26 cellular contexts compared by ENCODE assay signal in genomic region chr2:102059151-102059550, GRCh38.
DNase-seq lines count a peak whose midpoint lies in the region; ATAC-seq and TF ChIP-seq lines count a peak whose summit lies in the region.
"Had no signal": no experiment of that assay in that cellular context is flagged by ENCODE, and none has a peak within 500 bp of the region (broad histone marks: within the 10 kb centered on the region; RNA-seq: fewer than 3 reads in every experiment).

No MANE protein-coding gene starts in this region.

- no peak overlapping the region for H3K4me2 ChIP-seq in smooth muscle cell

- no peak overlapping the region for H3K4me3 ChIP-seq in esophagus squamous epithelium
- H3K4me3 ChIP-seq in smooth muscle cell: no peak overlapping the region
- H3K4me3 ChIP-seq: ovary, SK-N-MC had no signal

- H3K9me3 ChIP-seq in esophagus squamous epithelium (no peaks in the 10 kb centered on the region), smooth muscle cell (replicated peaks; ENCODE audit: low read depth) (no peaks in the 10 kb centered on the region)
- H3K9me3 ChIP-seq: ovary had no signal

- no peak overlapping the region for H3K9ac ChIP-seq in smooth muscle cell (ENCODE audit: low read depth)

- TF ChIP-seq POLR2A in esophagus squamous epithelium (IDR thresholded peaks at IDR 0.05): no peak

- POLR2A ChIA-PET in activated CD4-positive, alpha-beta memory T cell treated with anti-CD3 and anti-CD28 coated beads for 36 hours (lab: Charles Lee): interaction anchor here (1.1 kb wide), 1 partner anchor 25 kb away, joined by 3 read pairs; no protein-coding TSS in a partner anchor
- POLR2A ChIA-PET in activated CD4-positive, alpha-beta memory T cell treated with anti-CD3 and anti-CD28 coated beads, Interleukin-2, amount 10 ng/mL, durations not matched to agents 7 days and 5 days (lab: Charles Lee): no interaction called here

- H3K4me1 ChIP-seq in esophagus squamous epithelium (peaks cover 24 to 79% (median 34%) of the 10 kb centered on the region in 3 donors), smooth muscle cell (ENCODE audit: low read depth) (peaks cover 5% of the 10 kb centered on the region)

- no peak overlapping the region for H3K4me3 Mint-ChIP-seq in activated CD4-positive, alpha-beta memory T cell treated with anti-CD3 and anti-CD28 coated beads for 36 hours
- no peak overlapping the region for H3K4me3 Mint-ChIP-seq in activated CD4-positive, alpha-beta memory T cell treated with anti-CD3 and anti-CD28 coated beads, Interleukin-2, amount 10 ng/mL, durations not matched to agents 7 days and 5 days
- H3K4me3 Mint-ChIP-seq in nephron: no peak overlapping the region
- no peak overlapping the region for H3K4me3 Mint-ChIP-seq in endothelial cell (ENCODE audit: unreplicated experiment)
- H3K4me3 Mint-ChIP-seq: activated CD8-positive, alpha-beta T cell treated with anti-CD3 and anti-CD28 coated beads for 36 hours; activated naive CD8-positive, alpha-beta T cell; CD4-positive, alpha-beta memory T cell; H9; nephron progenitor cell had no signal

- H3K27me3 Mint-ChIP-seq in activated CD4-positive, alpha-beta memory T cell treated with anti-CD3 and anti-CD28 coated beads for 36 hours: no peaks in the 10 kb centered on the region
- no peaks in the 10 kb centered on the region for H3K27me3 Mint-ChIP-seq in activated CD4-positive, alpha-beta memory T cell treated with anti-CD3 and anti-CD28 coated beads, Interleukin-2, amount 10 ng/mL, durations not matched to agents 7 days and 5 days
- H3K27me3 Mint-ChIP-seq in nephron (ENCODE audit: low read depth): peaks cover 8% of the 10 kb centered on the region
- H3K27me3 Mint-ChIP-seq in endothelial cell (ENCODE audit: unreplicated experiment): peaks cover 5% of the 10 kb centered on the region
- H3K27me3 Mint-ChIP-seq: activated CD8-positive, alpha-beta T cell treated with anti-CD3 and anti-CD28 coated beads for 36 hours; activated naive CD8-positive, alpha-beta T cell; CD4-positive, alpha-beta memory T cell had no signal

- CTCF ChIA-PET in activated CD4-positive, alpha-beta memory T cell treated with anti-CD3 and anti-CD28 coated beads for 36 hours (lab: Charles Lee): interaction anchor here (0.7 to 3.4 kb wide), 2 partner anchors 53 to 181 kb away, joined by 3 to 12 read pairs; no protein-coding TSS in a partner anchor
- CTCF ChIA-PET in activated CD4-positive, alpha-beta memory T cell treated with anti-CD3 and anti-CD28 coated beads, Interleukin-2, amount 10 ng/mL, durations not matched to agents 7 days and 5 days (lab: Charles Lee): interaction anchor here (0.7 kb wide), 1 partner anchor 181 kb away, joined by 5 read pairs; no protein-coding TSS in a partner anchor

- 50 to 77% methylated on average over 1 of the region's 1 CpG for WGBS in esophagus squamous epithelium, 2 donors
- WGBS in smooth muscle cell (ENCODE audit: low lambda C conversion rate): 0% methylated on average over 1 of the region's 1 CpG

- peaks cover 41% of the 10 kb centered on the region for H3K4me1 Mint-ChIP-seq in activated CD4-positive, alpha-beta memory T cell treated with anti-CD3 and anti-CD28 coated beads for 36 hours (ENCODE audit: low read depth)
- H3K4me1 Mint-ChIP-seq in activated CD4-positive, alpha-beta memory T cell treated with anti-CD3 and anti-CD28 coated beads, Interleukin-2, amount 10 ng/mL, durations not matched to agents 7 days and 5 days: peaks cover 34% of the 10 kb centered on the region
- H3K4me1 Mint-ChIP-seq in nephron (peaks cover 77% of the 10 kb centered on the region), endothelial cell (ENCODE audit: unreplicated experiment) (no peaks in the 10 kb centered on the region)

- no peaks in the 10 kb centered on the region for H3K79me2 ChIP-seq in smooth muscle cell (ENCODE audit: low read depth)

- ATAC-seq in HG02840 (IDR thresholded peaks at IDR 0.05; ENCODE audit: low FRiP score, unreplicated experiment): no peak
- ATAC-seq: activated CD8-positive, alpha-beta T cell treated with anti-CD3 and anti-CD28 coated beads for 36 hours had no signal

- intact Hi-C loops in activated CD4-positive, alpha-beta memory T cell treated with anti-CD3 and anti-CD28 coated beads for 36 hours (cut with micrococcal nuclease): no loop called here
- intact Hi-C loops in esophagus squamous epithelium (cut with DNase I): no loop called here

- no peak for DNase-seq in activated CD4-positive, alpha-beta memory T cell treated with anti-CD3 and anti-CD28 coated beads for 36 hours
- DNase-seq in activated CD4-positive, alpha-beta memory T cell treated with anti-CD3 and anti-CD28 coated beads, Interleukin-2, amount 10 ng/mL, durations not matched to agents 7 days and 5 days: no peak
- DNase-seq in esophagus squamous epithelium (lab: John Stamatoyannopoulos, UW) (no peak), ureter (ENCODE audit: low spot score) (peak; percentile 37), endothelial cell (ENCODE audit: low spot score) (no peak), smooth muscle cell (lab: John Stamatoyannopoulos, UW; ENCODE audit: unreplicated experiment) (no peak)
- DNase-seq: 8988T; activated CD8-positive, alpha-beta T cell treated with anti-CD3 and anti-CD28 coated beads for 36 hours; AML-193; CD4-positive, alpha-beta memory T cell; central memory CD4-positive, alpha-beta T cell; dermis blood vessel endothelial cell; DMS153; glutamatergic neuron; H9; islet precursor cell; NCI-H146; NCI-H510A; nephron progenitor cell; OCI-M1; ovary had no signal

- H3K36me3 Mint-ChIP-seq in activated CD4-positive, alpha-beta memory T cell treated with anti-CD3 and anti-CD28 coated beads for 36 hours: no peaks in the 10 kb centered on the region
- no peaks in the 10 kb centered on the region for H3K36me3 Mint-ChIP-seq in activated CD4-positive, alpha-beta memory T cell treated with anti-CD3 and anti-CD28 coated beads, Interleukin-2, amount 10 ng/mL, durations not matched to agents 7 days and 5 days (ENCODE audit: low read depth)
- H3K36me3 Mint-ChIP-seq in nephron (ENCODE audit: low read depth) (no peaks in the 10 kb centered on the region), endothelial cell (ENCODE audit: low read depth, unreplicated experiment) (no peaks in the 10 kb centered on the region)
- H3K36me3 Mint-ChIP-seq: activated naive CD8-positive, alpha-beta T cell; CD4-positive, alpha-beta memory T cell had no signal

- H3K27ac Mint-ChIP-seq in activated CD4-positive, alpha-beta memory T cell treated with anti-CD3 and anti-CD28 coated beads for 36 hours: peak overlapping the region; percentile 49
- no peak overlapping the region for H3K27ac Mint-ChIP-seq in activated CD4-positive, alpha-beta memory T cell treated with anti-CD3 and anti-CD28 coated beads, Interleukin-2, amount 10 ng/mL, durations not matched to agents 7 days and 5 days
- H3K27ac Mint-ChIP-seq in nephron: peak overlapping the region in 2 of 3 experiments; percentile 68 to 93
- H3K27ac Mint-ChIP-seq in endothelial cell (ENCODE audit: unreplicated experiment): no peak overlapping the region
- H3K27ac Mint-ChIP-seq: activated CD8-positive, alpha-beta T cell treated with anti-CD3 and anti-CD28 coated beads for 36 hours; activated naive CD8-positive, alpha-beta T cell; activated T-helper 2 cell treated with anti-CD3 and anti-CD28 coated beads, Interferon-gamma antibody, Interleukin-2, Interleukin-4, amounts not matched to agents 10 μg/mL and 5 μg/mL and 100 μg/mL, durations not matched to agents 14 hours and 24 hours and 36 hours; H9; nephron progenitor cell had no signal

- H2AFZ ChIP-seq in smooth muscle cell (ENCODE audit: low read depth): no peak overlapping the region

- peaks cover 13% of the 10 kb centered on the region for H3F3A ChIP-seq in smooth muscle cell (ENCODE audit: low read depth)

- H3K9me3 Mint-ChIP-seq in activated CD4-positive, alpha-beta memory T cell treated with anti-CD3 and anti-CD28 coated beads for 36 hours: no peaks in the 10 kb centered on the region
- no peaks in the 10 kb centered on the region for H3K9me3 Mint-ChIP-seq in activated CD4-positive, alpha-beta memory T cell treated with anti-CD3 and anti-CD28 coated beads, Interleukin-2, amount 10 ng/mL, durations not matched to agents 7 days and 5 days
- no peaks in the 10 kb centered on the region for H3K9me3 Mint-ChIP-seq in nephron
- no peaks in the 10 kb centered on the region for H3K9me3 Mint-ChIP-seq in endothelial cell (ENCODE audit: unreplicated experiment)
- H3K9me3 Mint-ChIP-seq: activated CD8-positive, alpha-beta T cell treated with anti-CD3 and anti-CD28 coated beads for 36 hours; activated T-helper 2 cell treated with anti-CD3 and anti-CD28 coated beads, Interferon-gamma antibody, Interleukin-2, Interleukin-4, amounts not matched to agents 10 μg/mL and 5 μg/mL and 100 μg/mL, durations not matched to agents 14 hours and 24 hours and 36 hours; CD4-positive, alpha-beta memory T cell; H9; nephron progenitor cell had no signal

- H3K36me3 ChIP-seq in esophagus squamous epithelium (no peaks in the 10 kb centered on the region), smooth muscle cell (ENCODE audit: low read depth) (no peaks in the 10 kb centered on the region)
- H3K36me3 ChIP-seq: ovary had no signal

- H4K20me1 ChIP-seq in smooth muscle cell (ENCODE audit: low read depth): no peaks in the 10 kb centered on the region

- H3K27me3 ChIP-seq in esophagus squamous epithelium (no peaks in the 10 kb centered on the region), smooth muscle cell (ENCODE audit: low read depth) (no peaks in the 10 kb centered on the region)
- H3K27me3 ChIP-seq: ovary had no signal

- H3K27ac ChIP-seq in esophagus squamous epithelium: peak overlapping the region in 3 of 4 donors; percentile 65 to 93 (median 79)
- H3K27ac ChIP-seq in smooth muscle cell (ENCODE audit: low read depth): no peak overlapping the region
- H3K27ac ChIP-seq: ovary, SK-N-MC had no signal

- no peak for TF ChIP-seq CTCF in esophagus squamous epithelium (IDR thresholded peaks at IDR 0.05)
- no peak for TF ChIP-seq CTCF in nephron (IDR thresholded peaks at IDR 0.05; ENCODE audit: unreplicated experiment in 3 of 3)
- TF ChIP-seq CTCF in endothelial cell (IDR thresholded peaks at IDR 0.05; ENCODE audit: unreplicated experiment): no peak
- no peak for TF ChIP-seq CTCF in smooth muscle cell (IDR thresholded peaks at IDR 0.05; ENCODE audit: borderline replicate concordance, insufficient read depth, poor library complexity, severe bottlenecking)

Comparison
In these comparisons a context has a peak if more than half of its experiments do, and no peak if none do; other contexts are left out.
1. H3K27ac Mint-ChIP-seq: peak in activated CD4-positive, alpha-beta memory T cell treated with anti-CD3 and anti-CD28 coated beads for 36 hours (single experiment) and nephron (2 of 3); none in activated CD4-positive, alpha-beta memory T cell treated with anti-CD3 and anti-CD28 coated beads, Interleukin-2, amount 10 ng/mL, durations not matched to agents 7 days and 5 days (single experiment) and endothelial cell (single experiment).